19 cellular contexts compared by ENCODE assay signal in the genomic region with DNA sequence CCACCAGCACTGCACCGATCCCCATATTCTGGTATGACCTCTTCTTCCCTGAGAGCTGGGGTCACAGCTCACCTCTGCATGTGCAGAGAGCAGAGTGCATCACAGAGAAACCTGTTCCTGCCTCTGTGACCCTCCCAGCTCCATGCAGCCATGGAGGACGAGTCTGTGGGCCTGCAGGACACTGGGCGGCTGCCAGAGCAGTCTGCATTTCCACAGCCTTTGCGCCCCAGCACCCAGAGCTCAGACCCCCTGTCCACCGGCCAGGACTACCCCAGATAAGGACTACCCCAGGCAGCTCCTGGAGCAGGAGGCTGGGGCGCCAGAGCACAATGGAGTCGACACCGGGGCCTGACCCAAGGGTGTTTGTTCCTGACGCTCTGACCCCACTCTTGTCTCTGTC.
A peak's percentile ranks its signal among the peaks of the same experiment; 100 is the strongest.
DNase-seq lines count a peak whose midpoint lies in the region; ATAC-seq and TF ChIP-seq lines count a peak whose summit lies in the region.
"Had no signal": no experiment of that assay in that cellular context is flagged by ENCODE, and none has a peak within 500 bp of the region (broad histone marks: within the 10 kb centered on the region; RNA-seq: fewer than 3 reads in every experiment).

No MANE protein-coding gene starts in this region.

- H3K4me3 Mint-ChIP-seq in GM23338 (no peak overlapping the region), endodermal cell (no peak overlapping the region)
- H3K4me3 Mint-ChIP-seq in stimulated activated memory B cell treated with anti-CD40 and anti-IgM and Interleukin-4, amounts not matched to agents 10 μg/mL and 1 μg/mL and 100 μg/mL, for 72 hours = no peak overlapping the region
- H3K4me3 Mint-ChIP-seq: CD14-positive monocyte; CD4-positive, alpha-beta T cell; CD8-positive, alpha-beta memory T cell had no signal

- 80 to 88% methylated on average over 2 to 9 of the region's 9 CpGs for WGBS in endodermal cell (ENCODE audit: insufficient coverage in 1 of 2, insufficient read length in 1 of 2), 2 experiments

- H3K9ac ChIP-seq in endodermal cell (ENCODE audit: extremely low read depth, low read length, poor library complexity, severe bottlenecking) = no peak overlapping the region

- H3K27me3 Mint-ChIP-seq in GM23338 (ENCODE audit: insufficient read depth, low read depth, poor library complexity) (peaks cover 2% of the 10 kb centered on the region), endodermal cell (ENCODE audit: insufficient read depth) (peaks cover 2% of the 10 kb centered on the region)
- H3K27me3 Mint-ChIP-seq in stimulated activated memory B cell treated with anti-CD40 and anti-IgM and Interleukin-4, amounts not matched to agents 10 μg/mL and 1 μg/mL and 100 μg/mL, for 72 hours = no peaks in the 10 kb centered on the region
- H3K27me3 Mint-ChIP-seq: CD4-positive, alpha-beta T cell; CD8-positive, alpha-beta memory T cell had no signal

- no peak for DNase-seq in GM23338 (ENCODE audit: low spot score)
- peak; percentile 38 for DNase-seq in endodermal cell
- peak; percentile 62 for DNase-seq in mesenteric fat pad (ENCODE audit: low spot score)
- no peak for DNase-seq in NCI-H128 (lab: John Stamatoyannopoulos, UW; ENCODE audit: unreplicated experiment)
- no peak for DNase-seq in NCI-H1436 (lab: John Stamatoyannopoulos, UW)
- no peak for DNase-seq in SKM-1 (lab: John Stamatoyannopoulos, UW; ENCODE audit: unreplicated experiment)
- no peak for DNase-seq in stimulated activated CD4-positive, alpha-beta T cell treated with anti-CD3 and anti-CD28 coated beads, Interleukin-12 subunit alpha, Interleukin-12 subunit beta, amount 100 ng/mL, for 4 hours
- DNase-seq: CD4-positive, alpha-beta T cell; CD8-positive, alpha-beta memory T cell; DMS 273 treated with DMSO at 0.1 percent for 48 hours; DMS79; EL; GDM1; GOT3; H7 had no signal

- peak overlapping the region; percentile 69; the same call in 1 of the 2 replicates for H2AFZ ChIP-seq in GM23338

- H3F3A ChIP-seq in GM23338 (replicated peaks; ENCODE audit: low read depth) = no peaks in the 10 kb centered on the region

- H3K4me2 ChIP-seq in GM23338 = no peak overlapping the region

- H3K9me3 Mint-ChIP-seq in GM23338 = peaks cover 7% of the 10 kb centered on the region; the same call in 1 of the 3 replicates
- H3K9me3 Mint-ChIP-seq in endodermal cell = no peaks in the 10 kb centered on the region
- peaks cover 4% of the 10 kb centered on the region for H3K9me3 Mint-ChIP-seq in stimulated activated memory B cell treated with anti-CD40 and anti-IgM and Interleukin-4, amounts not matched to agents 10 μg/mL and 1 μg/mL and 100 μg/mL, for 72 hours

- no peak for TF ChIP-seq CTCF in GM23338 (conservative IDR thresholded peaks at IDR 0.05; ENCODE audit: low read depth in 2 of 2)
- TF ChIP-seq CTCF in endodermal cell (conservative IDR thresholded peaks at IDR 0.05) = no peak

- no peaks in the 10 kb centered on the region for H4K20me1 ChIP-seq in GM23338 (replicated peaks; ENCODE audit: insufficient read depth)

- H3K4me1 ChIP-seq in GM23338 (ENCODE audit: insufficient read depth) (no peaks in the 10 kb centered on the region), endodermal cell (ENCODE audit: control insufficient read depth, insufficient read depth, low read length) (no peaks in the 10 kb centered on the region)

- no peak overlapping the region for H3K27ac Mint-ChIP-seq in GM23338
- H3K27ac Mint-ChIP-seq in endodermal cell = no peak overlapping the region
- H3K27ac Mint-ChIP-seq in stimulated activated memory B cell treated with anti-CD40 and anti-IgM and Interleukin-4, amounts not matched to agents 10 μg/mL and 1 μg/mL and 100 μg/mL, for 72 hours = no peak overlapping the region
- H3K27ac Mint-ChIP-seq: CD14-positive monocyte; CD4-positive, alpha-beta T cell had no signal

- no peaks in the 10 kb centered on the region for H3K9me3 ChIP-seq in endodermal cell (ENCODE audit: control insufficient read depth, low read length)

- H3K27ac ChIP-seq in GM23338 (ENCODE audit: low read depth) = no peak overlapping the region
- H3K27ac ChIP-seq in endodermal cell (ENCODE audit: low read depth, low read length) = no peak overlapping the region

- peaks cover 3% of the 10 kb centered on the region; the same call in 1 of the 3 replicates for H3K4me1 Mint-ChIP-seq in GM23338
- peaks cover 4% of the 10 kb centered on the region for H3K4me1 Mint-ChIP-seq in endodermal cell
- H3K4me1 Mint-ChIP-seq in stimulated activated memory B cell treated with anti-CD40 and anti-IgM and Interleukin-4, amounts not matched to agents 10 μg/mL and 1 μg/mL and 100 μg/mL, for 72 hours = no peaks in the 10 kb centered on the region
- H3K4me1 Mint-ChIP-seq: CD14-positive monocyte; CD8-positive, alpha-beta memory T cell had no signal

- H3K9me2 ChIP-seq in GM23338 (ENCODE audit: insufficient read depth) = no peaks in the 10 kb centered on the region

- ATAC-seq in GM23338 = no peak; the same call in 2 of the 3 replicates
- ATAC-seq in stimulated activated memory B cell treated with anti-CD40 and anti-IgM and Interleukin-4, amounts not matched to agents 10 μg/mL and 1 μg/mL and 100 μg/mL, for 72 hours = peak; percentile 12
- ATAC-seq: GM12878, HCT116 had no signal

- H3K27me3 ChIP-seq in GM23338 (ENCODE audit: insufficient read depth) (no peaks in the 10 kb centered on the region), endodermal cell (ENCODE audit: control insufficient read depth, insufficient read depth, low read length, poor library complexity, severe bottlenecking) (no peaks in the 10 kb centered on the region)

- H3K36me3 ChIP-seq in GM23338 (ENCODE audit: insufficient read depth) (no peaks in the 10 kb centered on the region), endodermal cell (ENCODE audit: control insufficient read depth, insufficient read depth, low read length) (no peaks in the 10 kb centered on the region)

- H3K36me3 Mint-ChIP-seq in GM23338 (ENCODE audit: low read depth) = no peaks in the 10 kb centered on the region
- no peaks in the 10 kb centered on the region for H3K36me3 Mint-ChIP-seq in endodermal cell (ENCODE audit: low read depth)
- H3K36me3 Mint-ChIP-seq in stimulated activated memory B cell treated with anti-CD40 and anti-IgM and Interleukin-4, amounts not matched to agents 10 μg/mL and 1 μg/mL and 100 μg/mL, for 72 hours = no peaks in the 10 kb centered on the region
- H3K36me3 Mint-ChIP-seq: CD14-positive monocyte; CD8-positive, alpha-beta memory T cell had no signal

- H3K79me2 ChIP-seq in GM23338 (replicated peaks; ENCODE audit: insufficient read depth) = no peaks in the 10 kb centered on the region

- H3K4me3 ChIP-seq in GM23338 (no peak overlapping the region), endodermal cell (ENCODE audit: low read length) (no peak overlapping the region)
- H3K4me3 ChIP-seq: GM12878 had no signal

TF ChIP-seq in GM23338, 12 proteins besides CTCF, POLR2A, EP300 and RAD21 (continues in another document):
- TF ChIP-seq ZNF331 (CRISPR knock-in tag; IDR thresholded peaks at IDR 0.05; ENCODE audit: low read depth) (no peak), JUNB (IDR thresholded peaks at IDR 0.05; ENCODE audit: unreplicated experiment) (no peak)

Comparison
In these comparisons a context has a peak if more than half of its experiments do, and no peak if none do; other contexts are left out.
1. DNase-seq: peak in endodermal cell (single experiment) and mesenteric fat pad (single experiment); none in GM23338 (single experiment), NCI-H128 (single experiment), NCI-H1436 (single experiment), SKM-1 (single experiment) and stimulated activated CD4-positive, alpha-beta T cell treated with anti-CD3 and anti-CD28 coated beads, Interleukin-12 subunit alpha, Interleukin-12 subunit beta, amount 100 ng/mL, for 4 hours (single experiment).